In the genomic region with DNA sequence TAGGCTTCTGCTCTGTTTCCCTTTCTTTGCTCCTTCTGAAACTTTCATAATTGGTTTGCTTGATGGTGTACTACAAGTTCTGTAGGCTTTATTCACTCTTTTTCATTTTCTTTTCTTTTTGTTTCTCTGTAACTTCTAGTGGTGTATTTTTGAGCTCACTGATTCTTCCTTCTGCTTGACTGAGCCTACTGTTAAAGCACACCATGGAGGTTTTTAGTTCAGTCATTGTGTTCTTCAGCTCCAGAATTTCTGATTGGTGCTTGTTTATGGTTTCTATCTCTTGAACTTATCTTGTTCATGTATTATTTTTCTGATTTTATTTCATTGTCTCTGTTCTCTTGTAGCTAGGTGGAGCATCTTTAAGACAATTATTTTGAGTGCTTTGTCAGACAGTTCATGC, we compare ENCODE assay signal across 19 cellular contexts. TPM values are rescaled to one million over a fixed set of nuclear protein-coding genes. Genes with fewer than 3 reads are reported as not detected.
DNase-seq lines count a peak whose midpoint lies in the region; ATAC-seq and TF ChIP-seq lines count a peak whose summit lies in the region.
"Had no signal": no experiment of that assay in that cellular context is flagged by ENCODE, and none has a peak within 500 bp of the region (broad histone marks: within the 10 kb centered on the region; RNA-seq: fewer than 3 reads in every experiment).

No MANE protein-coding gene starts in this region.

- peak; percentile 14 for DNase-seq in Caki2 (ENCODE audit: low read depth)
- DNase-seq in OCI-M1 (lab: John Stamatoyannopoulos, UW) = peak; percentile 8
- no peak for DNase-seq in progenitor cell of endocrine pancreas (ENCODE audit: low spot score, unreplicated experiment)
- no peak for DNase-seq in HFFc6
- DNase-seq in sciatic nerve (ENCODE audit: low spot score) = no peak
- DNase-seq: 8988T; ACHN; BE2C; C1 segment of cervical spinal cord; Calu3; CD4-positive, alpha-beta memory T cell; CD4-positive, CD25-positive, alpha-beta regulatory T cell; CD8-positive, alpha-beta memory T cell; COR-L47; DMS79 treated with DMSO at 0.1 percent for 48 hours; GF-D8 had no signal

- intact Hi-C loops in sciatic nerve (cut with DNase I) = no loop called here

- H3K27me3 Mint-ChIP-seq in progenitor cell of endocrine pancreas = no peaks in the 10 kb centered on the region
- H3K27me3 Mint-ChIP-seq in HFFc6 (ENCODE audit: insufficient read depth) = no peaks in the 10 kb centered on the region; the same call in 1 of the 2 replicates

- in situ Hi-C loops in Caki2 (cut with HindIII; ENCODE audit: low pct_unique_long_range_greater_than_20kb, low sequenced_read_pairs) = no loop called here

- H3K4me1 Mint-ChIP-seq in progenitor cell of endocrine pancreas (ENCODE audit: low read depth) (peaks cover 4% of the 10 kb centered on the region), HFFc6 (ENCODE audit: low read depth) (no peaks in the 10 kb centered on the region)
- H3K4me1 Mint-ChIP-seq: CD14-positive monocyte; CD4-positive, alpha-beta memory T cell; CD4-positive, CD25-positive, alpha-beta regulatory T cell; CD8-positive, alpha-beta memory T cell had no signal

- ATAC-seq in sciatic nerve = no peak
- ATAC-seq: GM12878 had no signal

- H3K36me3 Mint-ChIP-seq in progenitor cell of endocrine pancreas (ENCODE audit: insufficient read depth) (no peaks in the 10 kb centered on the region), HFFc6 (ENCODE audit: low read depth) (no peaks in the 10 kb centered on the region)
- H3K36me3 Mint-ChIP-seq: CD14-positive monocyte; CD4-positive, alpha-beta memory T cell; CD4-positive, CD25-positive, alpha-beta regulatory T cell had no signal

- H3K4me3 Mint-ChIP-seq in progenitor cell of endocrine pancreas (ENCODE audit: low read depth) = no peak overlapping the region
- no peak overlapping the region for H3K4me3 Mint-ChIP-seq in HFFc6
- H3K4me3 Mint-ChIP-seq: CD14-positive monocyte; CD4-positive, alpha-beta memory T cell; CD4-positive, CD25-positive, alpha-beta regulatory T cell; CD8-positive, alpha-beta memory T cell had no signal

- peak overlapping the region; percentile 1 for H3K27ac Mint-ChIP-seq in progenitor cell of endocrine pancreas
- H3K27ac Mint-ChIP-seq in HFFc6 = no peak overlapping the region
- H3K27ac Mint-ChIP-seq: CD14-positive monocyte; CD4-positive, alpha-beta memory T cell; CD4-positive, CD25-positive, alpha-beta regulatory T cell had no signal

- no peak for TF ChIP-seq CTCF in progenitor cell of endocrine pancreas (IDR thresholded peaks at IDR 0.05; ENCODE audit: unreplicated experiment)
- no peak for TF ChIP-seq CTCF in HFFc6 (IDR thresholded peaks at IDR 0.05)

- peaks cover 20% of the 10 kb centered on the region for H3K9me3 Mint-ChIP-seq in progenitor cell of endocrine pancreas (ENCODE audit: low read depth)
- H3K9me3 Mint-ChIP-seq in HFFc6 = peaks cover 14% of the 10 kb centered on the region

RNA-seq across cellular contexts. Expression of a gene that starts 33.4 kb away (rescaled TPM):
- not detected in 2 replicates for total RNA-seq in Caki2 (2014; rRNA removed; shearing (Covaris generic); ENCODE audit: low replicate concordance)
- total RNA-seq in progenitor cell of endocrine pancreas = not detected in 2 replicates
- under 1 TPM in 5 of 6 experiments, not detected in 1; 0.02 to 0.03 (median 0.02) TPM for total RNA-seq in HFFc6 (2021; fragmentation: NEBNext Ultra II Directional; extraction: Animal tissue kit (Norgen Biotek cat#: 25700))
- not detected for total RNA-seq in sciatic nerve
- total RNA-seq: A673; Calu3; CD4-positive, alpha-beta memory T cell; CD4-positive, CD25-positive, alpha-beta regulatory T cell; CD8-positive, alpha-beta memory T cell; GM12878 had no signal

Comparison
In these comparisons a context has a peak if more than half of its experiments do, and no peak if none do; other contexts are left out.
1. DNase-seq: peak in Caki2 (single experiment) and OCI-M1 (single experiment); none in progenitor cell of endocrine pancreas (single experiment), HFFc6 (single experiment) and sciatic nerve (single experiment).